In genomic region chr1:231211005-231211857, GRCh38 we compare ENCODE assay signal across 8 cellular contexts. TPM values are rescaled to one million over a fixed set of nuclear protein-coding genes. Genes with fewer than 3 reads are reported as not detected.
DNase-seq lines count a peak whose midpoint lies in the region; ATAC-seq, FAIRE-seq and TF ChIP-seq lines count a peak whose summit lies in the region.

No MANE protein-coding gene starts in this region.

- intact Hi-C loops in HCT116 (cut with micrococcal nuclease) (loop anchor here (1.0 to 5.0 kb wide), 5 partner anchors 196 to 579 kb away; partner anchors contain the start of genes ARV1 and TTC13), pancreas (cut with DNase I) (loop anchor here (5.0 to 10.0 kb wide), 3 partner anchors 289 to 416 kb away; no protein-coding TSS in a partner anchor), tibial artery (cut with DNase I; ENCODE audit: low total_unique reads) (loop anchor here (5.0 kb wide), 2 partner anchors 294 to 414 kb away; no protein-coding TSS in a partner anchor)

- peak; percentile 97 for TF ChIP-seq RAD21 in HCT116 (IDR thresholded peaks at IDR 0.05; ENCODE audit: low read depth)

- no peak for FAIRE-seq in pancreas (lab: Jason Lieb, UNC)

- H3K79me2 ChIP-seq in HCT116 (ENCODE audit: insufficient read depth, low read length) = no peaks in the 10 kb centered on the region

- H3K27me3 Mint-ChIP-seq in glutamatergic neuron (ENCODE audit: unreplicated experiment) = peaks cover 8% of the 10 kb centered on the region

- peak overlapping the region; percentile 72 for H2AFZ ChIP-seq in HCT116 (ENCODE audit: low read depth, low read length, poor library complexity, severe bottlenecking)

- RAD21 ChIA-PET in HCT116 (lab: Charles Lee; ENCODE audit: low non-redundant PET in 1 of 2, low total read pairs in 2 of 2, uncharacterized antibody in 2 of 2, unreplicated experiment in 2 of 2) = interaction anchor here in 1 of 2 experiments (0.7 to 0.8 kb wide), 2 partner anchors 413 to 574 kb away, joined by 3 read pairs; no protein-coding TSS in a partner anchor

- peak overlapping the region; percentile 45 to 57 for H3K4me3 ChIP-seq in HCT116 (replicated peaks in 1 of 2; ENCODE audit: low read depth in 1 of 2, low read length in 2 of 2)
- peak overlapping the region; percentile 32 for H3K4me3 ChIP-seq in SJCRH30
- peak overlapping the region in 3 of 4 donors; percentile 23 to 57 (median 40) for H3K4me3 ChIP-seq in pancreas
- peak overlapping the region; percentile 34 to 50 for H3K4me3 ChIP-seq in tibial artery

- TF ChIP-seq CTCF in GM12801 (IDR thresholded peaks at IDR 0.05; ENCODE audit: extremely low read depth, insufficient read length) = peak; percentile 84
- peak; percentile 83 to 93 (median 91) for TF ChIP-seq CTCF in HCT116 (IDR thresholded peaks at IDR 0.05 in 2 of 3, conservative IDR thresholded peaks at IDR 0.05 in 1 of 3; ENCODE audit: borderline replicate concordance in 1 of 3, insufficient read depth in 1 of 3, low read depth in 2 of 3, low read length in 2 of 3)
- TF ChIP-seq CTCF in glutamatergic neuron (IDR thresholded peaks at IDR 0.05; ENCODE audit: partially characterized antibody, unreplicated experiment) = peak; percentile 93
- TF ChIP-seq CTCF in pancreas (IDR thresholded peaks at IDR 0.05) = peak; percentile 63 to 92 (median 84)
- TF ChIP-seq CTCF in tibial artery (IDR thresholded peaks at IDR 0.05) = peak; percentile 83 to 92

- H3K9me2 ChIP-seq in HCT116 (ENCODE audit: insufficient read depth) = no peaks in the 10 kb centered on the region

- peak overlapping the region; percentile 52 for H3K9ac ChIP-seq in HCT116 (ENCODE audit: low read length)

- H3K4me2 ChIP-seq in HCT116 (ENCODE audit: low read length) = peak overlapping the region; percentile 88

- peak overlapping the region; percentile 85 for H3K4me3 Mint-ChIP-seq in glutamatergic neuron (ENCODE audit: unreplicated experiment)

- H3K4me1 ChIP-seq in HCT116 (ENCODE audit: control insufficient read depth in 1 of 2, insufficient read depth in 2 of 2, low read length in 2 of 2) (peaks cover 4 to 13% of the 10 kb centered on the region in 2 experiments; a peak in 3 of 4 replicates), SJCRH30 (no peaks in the 10 kb centered on the region), pancreas (no peaks in the 10 kb centered on the region), tibial artery (peaks cover 0 to 6% (median 4%) of the 10 kb centered on the region in 4 donors)

- CTCF ChIA-PET in HCT116 (lab: Charles Lee) = interaction anchor here (0.8 to 2.4 kb wide), 6 partner anchors 40 to 568 kb away, joined by 3 to 9 read pairs (median 6); partner anchors contain the start of gene COG2

- H3K27me3 ChIP-seq in HCT116 (ENCODE audit: insufficient read depth, low read length) = no peaks in the 10 kb centered on the region
- no peaks in the 10 kb centered on the region for H3K27me3 ChIP-seq in SJCRH30
- no peaks in the 10 kb centered on the region for H3K27me3 ChIP-seq in pancreas
- H3K27me3 ChIP-seq in tibial artery = peaks cover 0 to 21% of the 10 kb centered on the region in 2 donors

- H3K36me3 Mint-ChIP-seq in glutamatergic neuron (ENCODE audit: unreplicated experiment) = no peaks in the 10 kb centered on the region

- ATAC-seq in HCT116 = peak; percentile 94
- peak; percentile 88 to 99 (median 98) for ATAC-seq in pancreas

- no peak overlapping the region for H3K27ac Mint-ChIP-seq in glutamatergic neuron (ENCODE audit: unreplicated experiment)

- H3K36me3 ChIP-seq in HCT116 (ENCODE audit: control insufficient read depth in 1 of 2, insufficient read depth in 2 of 2, low read length in 2 of 2) (no peaks in the 10 kb centered on the region), SJCRH30 (no peaks in the 10 kb centered on the region), pancreas (no peaks in the 10 kb centered on the region), tibial artery (no peaks in the 10 kb centered on the region)

- H3K9me3 ChIP-seq in HCT116 (ENCODE audit: control insufficient read depth in 1 of 2, insufficient read depth in 1 of 2, low read depth in 1 of 2, low read length in 2 of 2) (no peaks in the 10 kb centered on the region), SJCRH30 (replicated peaks) (no peaks in the 10 kb centered on the region), pancreas (no peaks in the 10 kb centered on the region), tibial artery (no peaks in the 10 kb centered on the region)

- H3K4me1 Mint-ChIP-seq in glutamatergic neuron (ENCODE audit: low read depth, unreplicated experiment) = peaks cover 1% of the 10 kb centered on the region

- peaks cover 3% of the 10 kb centered on the region for H3K9me3 Mint-ChIP-seq in glutamatergic neuron (ENCODE audit: unreplicated experiment)

- H3K27ac ChIP-seq in HCT116 (ENCODE audit: low read depth, low read length) (0 out of 2 replicates have a peak overlapping the region, but pooled peaks have one; percentile 6), SJCRH30 (no peak overlapping the region), pancreas (peak overlapping the region in 2 of 4 donors; percentile 22 to 41), tibial artery (no peak overlapping the region)

- no peak for TF ChIP-seq POLR2A in HCT116 (IDR thresholded peaks at IDR 0.05; ENCODE audit: borderline replicate concordance, extremely low read depth, insufficient read depth, insufficient read length)

- DNase-seq in HCT116 (ENCODE audit: low read depth, low spot score) (peak; percentile 67), M059J (ENCODE audit: low read depth) (peak; percentile 66), SJCRH30 (peak; percentile 86 to 96), glutamatergic neuron (peak; percentile 90), pancreas (peak; percentile 76 to 97 (median 89)), tibial artery (peak; percentile 61 to 78)
- peak; percentile 89 for DNase-seq in activated naive CD4-positive, alpha-beta T cell treated with Interleukin-2 at 50 U/mL for 16 hours

- no peaks in the 10 kb centered on the region for H4K20me1 ChIP-seq in HCT116 (ENCODE audit: insufficient read depth)

- 16 to 17% methylated on average over 27 to 28 of the region's 28 CpGs for WGBS in pancreas, 2 donors

- POLR2A ChIA-PET in HCT116 (lab: Charles Lee) = no interaction called here

- no TSS peak for BruUV-seq in HCT116 (replicated peaks; lab: Mats Ljungman, UMichigan)

TF ChIP-seq in HCT116, 20 proteins besides CTCF, POLR2A, EP300 and RAD21:
- TF ChIP-seq ZBTB33 (IDR thresholded peaks at IDR 0.05; ENCODE audit: extremely low read depth, insufficient replicate concordance, low read length) = peak; percentile 7
- peak; percentile 49; the same call in 1 of the 2 replicates for TF ChIP-seq EGR1 (IDR thresholded peaks at IDR 0.05; ENCODE audit: low read depth)
- TF ChIP-seq CBX3 (IDR thresholded peaks at IDR 0.05; ENCODE audit: low read depth) = no peak
- TF ChIP-seq POLR2AphosphoS5 (IDR thresholded peaks at IDR 0.05; ENCODE audit: low read depth, low read length) = peak; percentile 72
- TF ChIP-seq MAX (IDR thresholded peaks at IDR 0.05) = peak; percentile 60
- no peak for TF ChIP-seq ELF1 (IDR thresholded peaks at IDR 0.05; ENCODE audit: borderline replicate concordance, low read depth)

RNA-seq across cellular contexts. Expression of gene GNPAT, which starts 29.8 kb away (rescaled TPM):
- total RNA-seq in HCT116 (2021; ENCODE audit: unreplicated experiment) = 42.8 TPM
- 18.5 and 25.1 TPM in 2 replicates for polyA plus RNA-seq in HCT116 (2012)
- 43.8 and 55.4 TPM in 2 replicates for total RNA-seq in M059J (2014; rRNA removed; shearing (Covaris generic))
- total RNA-seq in SJCRH30 (2014; rRNA removed; shearing (Covaris generic)) = 88.5 and 90.8 TPM in 2 replicates
- 53.9 TPM for total RNA-seq in glutamatergic neuron (ENCODE audit: unreplicated experiment)
- total RNA-seq in pancreas = 10 to 100 TPM; 17.4 to 24.6 (median 19.7) TPM
- polyA plus RNA-seq in pancreas = 10 to 100 TPM; 24.7 to 34.4 TPM

RNA-seq across cellular contexts. Expression of gene TRIM67, which starts 49.4 kb away (rescaled TPM):
- total RNA-seq in HCT116 (2021; ENCODE audit: unreplicated experiment) (0.02 TPM), glutamatergic neuron (ENCODE audit: unreplicated experiment) (3.9 TPM), pancreas (under 1 TPM; under 0.01 to 0.09 (median 0.04) TPM)
- 0.01 TPM in 2 replicates for polyA plus RNA-seq in HCT116 (2012)
- 0.10 and 0.20 TPM in 2 replicates for total RNA-seq in M059J (2014; rRNA removed; shearing (Covaris generic))
- not detected in 2 replicates for total RNA-seq in SJCRH30 (2014; rRNA removed; shearing (Covaris generic))
- polyA plus RNA-seq in pancreas = under 1 TPM; 0.05 to 0.08 TPM
